ENCODE assay signal across 1 cellular context in the genomic region with DNA sequence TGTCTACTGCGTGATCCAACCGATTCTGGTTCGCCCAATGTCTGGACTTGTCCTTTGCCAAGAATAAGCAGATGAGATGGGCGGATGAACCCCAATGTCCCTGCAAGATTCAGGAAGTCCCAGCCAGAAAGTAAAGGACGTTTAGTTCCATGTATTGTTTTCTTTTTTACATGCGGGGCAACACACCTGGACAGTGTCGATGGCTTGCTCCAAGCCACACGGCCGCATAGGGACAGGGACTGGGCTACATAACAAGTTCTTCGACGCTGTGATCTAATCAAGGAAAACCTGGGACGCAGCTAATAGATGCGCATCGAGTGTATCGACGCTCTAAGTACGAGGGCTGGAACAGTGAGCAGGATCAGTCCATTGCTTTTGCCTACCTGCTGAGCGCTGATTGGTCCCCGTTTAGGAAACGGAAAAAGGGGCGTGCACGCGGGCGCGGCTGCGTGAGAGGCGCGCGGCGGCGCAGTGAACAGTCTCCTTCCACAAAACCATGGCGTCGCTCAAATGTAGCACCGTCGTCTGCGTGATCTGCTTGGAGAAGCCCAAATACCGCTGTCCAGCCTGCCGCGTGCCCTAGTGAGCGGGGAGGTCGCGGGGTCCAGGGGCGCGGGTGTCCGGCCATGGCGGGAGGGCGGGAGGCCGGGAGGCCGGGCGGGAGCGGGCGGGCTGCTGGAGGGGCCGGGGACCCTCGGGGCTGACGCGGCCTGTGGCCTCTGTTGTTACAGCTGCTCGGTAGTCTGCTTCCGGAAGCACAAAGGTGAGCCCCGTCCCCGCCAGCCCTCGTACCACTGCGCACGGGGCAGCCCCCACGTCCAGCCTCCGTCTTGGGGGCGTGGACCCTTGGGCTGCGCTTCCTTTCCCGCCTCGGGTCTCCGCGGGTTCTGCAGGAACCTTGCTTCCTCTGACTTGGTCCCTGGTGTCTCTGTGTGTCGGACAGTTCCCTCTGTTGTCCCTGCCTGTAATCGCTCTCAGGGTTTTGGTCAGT.
TF ChIP-seq lines count a peak whose summit lies in the region.

TSS of gene ZNHIT3 (plus strand) at position 478 of the 991 bp plus-strand sequence. CDS start at position 497, 19 bp downstream.

TF ChIP-seq in K562, 482 proteins besides CTCF, POLR2A, EP300 and RAD21 (continued from another document and continues in another):
- TF ChIP-seq GABPB2 (CRISPR knock-in tag; conservative IDR thresholded peaks at IDR 0.05), result no peak
- no peak for TF ChIP-seq ZFP30 (CRISPR knock-in tag; IDR thresholded peaks at IDR 0.05; ENCODE audit: borderline replicate concordance)
- peak; percentile 67 for TF ChIP-seq KDM5B (IDR thresholded peaks at IDR 0.05; ENCODE audit: insufficient replicate concordance, low read depth, low read length)
- no peak for TF ChIP-seq BDP1 (IDR thresholded peaks at IDR 0.05; ENCODE audit: insufficient read depth, insufficient read length)
- TF ChIP-seq TCF7L2 (IDR thresholded peaks at IDR 0.05; ENCODE audit: low read depth, low read length), result no peak
- no peak for TF ChIP-seq PPARD (CRISPR knock-in tag; IDR thresholded peaks at IDR 0.05)
- no peak for TF ChIP-seq ZNF444 (CRISPR knock-in tag; IDR thresholded peaks at IDR 0.05)
- no peak for TF ChIP-seq SRSF3 (IDR thresholded peaks at IDR 0.05; ENCODE audit: insufficient read depth, low read length)
- no peak for TF ChIP-seq GATA2 (CRISPR knock-in tag; IDR thresholded peaks at IDR 0.05)
- TF ChIP-seq IRF2 (CRISPR knock-in tag; IDR thresholded peaks at IDR 0.05), result no peak
- TF ChIP-seq EWSR1 (IDR thresholded peaks at IDR 0.05; ENCODE audit: borderline replicate concordance, low read depth, partially characterized antibody), result no peak
- TF ChIP-seq ZNF436 (CRISPR knock-in tag; IDR thresholded peaks at IDR 0.05), result no peak
- TF ChIP-seq ZSCAN29 (IDR thresholded peaks at IDR 0.05), result no peak
- peak; percentile 75 for TF ChIP-seq NEUROD1 (IDR thresholded peaks at IDR 0.05; ENCODE audit: borderline replicate concordance, low read depth, low read length, partially characterized antibody)
- no peak for TF ChIP-seq BCLAF1 (IDR thresholded peaks at IDR 0.05; ENCODE audit: borderline replicate concordance in 1 of 2, control insufficient read depth in 1 of 2, low read depth in 2 of 2, low read length in 1 of 2)
- no peak for TF ChIP-seq ZNF239 (CRISPR knock-in tag; IDR thresholded peaks at IDR 0.05)
- TF ChIP-seq ZNF830 (CRISPR knock-in tag; IDR thresholded peaks at IDR 0.05), result no peak
- no peak for TF ChIP-seq ZNF143 (CRISPR knock-in tag; IDR thresholded peaks at IDR 0.05)
- TF ChIP-seq THAP7 (CRISPR knock-in tag; IDR thresholded peaks at IDR 0.05), result no peak
- TF ChIP-seq ZNF79 (CRISPR knock-in tag; IDR thresholded peaks at IDR 0.05; ENCODE audit: low read depth), result no peak
- TF ChIP-seq, protein P1, sequence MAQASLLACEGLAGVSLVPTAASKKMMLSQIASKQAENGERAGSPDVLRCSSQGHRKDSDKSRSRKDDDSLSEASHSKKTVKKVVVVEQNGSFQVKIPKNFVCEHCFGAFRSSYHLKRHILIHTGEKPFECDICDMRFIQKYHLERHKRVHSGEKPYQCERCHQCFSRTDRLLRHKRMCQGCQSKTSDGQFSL (CRISPR knock-in tag; IDR thresholded peaks at IDR 0.05), result no peak
- TF ChIP-seq, protein P1 (tag; IDR thresholded peaks at IDR 0.05), result no peak
- TF ChIP-seq NRF1 (conservative IDR thresholded peaks at IDR 0.05 in 1 of 2, IDR thresholded peaks at IDR 0.05 in 1 of 2), result peak; percentile 93 to 94
- no peak for TF ChIP-seq KHSRP (IDR thresholded peaks at IDR 0.05)
- TF ChIP-seq SPI1 (IDR thresholded peaks at IDR 0.05; ENCODE audit: borderline replicate concordance, low read depth, low read length), result 0 out of 2 replicates have a peak, but pooled peaks have one; percentile 39
- peak; percentile 94 for TF ChIP-seq DACH1 (IDR thresholded peaks at IDR 0.05; ENCODE audit: partially characterized antibody)
- no peak for TF ChIP-seq ZNF449 (CRISPR knock-in tag; IDR thresholded peaks at IDR 0.05)
- no peak for TF ChIP-seq SRSF7 (optimal IDR thresholded peaks at IDR 0.05; ENCODE audit: low read depth, low read length)
- no peak for TF ChIP-seq HDAC8 (tag; IDR thresholded peaks at IDR 0.05)
- TF ChIP-seq GTF2E2 (tag; IDR thresholded peaks at IDR 0.05), result no peak
- TF ChIP-seq CEBPB (tag; IDR thresholded peaks at IDR 0.05), result no peak
- no peak for TF ChIP-seq ZNF41 (CRISPR knock-in tag; conservative IDR thresholded peaks at IDR 0.05)
- TF ChIP-seq ZNF318 (IDR thresholded peaks at IDR 0.05; ENCODE audit: borderline replicate concordance in 1 of 2, low read depth in 1 of 2), result no peak
- no peak for TF ChIP-seq ZNF232 (CRISPR knock-in tag; IDR thresholded peaks at IDR 0.05)
- TF ChIP-seq, protein P2, sequence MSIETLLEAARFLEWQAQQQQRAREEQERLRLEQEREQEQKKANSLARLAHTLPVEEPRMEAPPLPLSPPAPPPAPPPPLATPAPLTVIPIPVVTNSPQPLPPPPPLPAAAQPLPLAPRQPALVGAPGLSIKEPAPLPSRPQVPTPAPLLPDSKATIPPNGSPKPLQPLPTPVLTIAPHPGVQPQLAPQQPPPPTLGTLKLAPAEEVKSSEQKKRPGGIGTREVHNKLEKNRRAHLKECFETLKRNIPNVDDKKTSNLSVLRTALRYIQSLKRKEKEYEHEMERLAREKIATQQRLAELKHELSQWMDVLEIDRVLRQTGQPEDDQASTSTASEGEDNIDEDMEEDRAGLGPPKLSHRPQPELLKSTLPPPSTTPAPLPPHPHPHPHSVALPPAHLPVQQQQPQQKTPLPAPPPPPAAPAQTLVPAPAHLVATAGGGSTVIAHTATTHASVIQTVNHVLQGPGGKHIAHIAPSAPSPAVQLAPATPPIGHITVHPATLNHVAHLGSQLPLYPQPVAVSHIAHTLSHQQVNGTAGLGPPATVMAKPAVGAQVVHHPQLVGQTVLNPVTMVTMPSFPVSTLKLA (conservative IDR thresholded peaks at IDR 0.05), result peak; percentile 83 to 94
- no peak for TF ChIP-seq HDAC6 (IDR thresholded peaks at IDR 0.05; ENCODE audit: low read depth, low read length)
- no peak for TF ChIP-seq SRSF1 (IDR thresholded peaks at IDR 0.05; ENCODE audit: low read depth, low read length)
- 0 out of 2 replicates have a peak, but pooled peaks have one; percentile 15 for TF ChIP-seq ETV1 (tag; conservative IDR thresholded peaks at IDR 0.05; ENCODE audit: low read depth)
- peak; percentile 51 for TF ChIP-seq FOS (IDR thresholded peaks at IDR 0.05; ENCODE audit: extremely low read depth, insufficient read length)
- TF ChIP-seq KAT8 (IDR thresholded peaks at IDR 0.05; ENCODE audit: low read depth), result no peak
- TF ChIP-seq HNRNPH1 (optimal IDR thresholded peaks at IDR 0.05; ENCODE audit: low read depth, low read length), result no peak
- no peak for TF ChIP-seq HOMEZ (CRISPR knock-in tag; IDR thresholded peaks at IDR 0.05)
- no peak for TF ChIP-seq HES1 (IDR thresholded peaks at IDR 0.05; ENCODE audit: low read depth)
